In the genomic region with DNA sequence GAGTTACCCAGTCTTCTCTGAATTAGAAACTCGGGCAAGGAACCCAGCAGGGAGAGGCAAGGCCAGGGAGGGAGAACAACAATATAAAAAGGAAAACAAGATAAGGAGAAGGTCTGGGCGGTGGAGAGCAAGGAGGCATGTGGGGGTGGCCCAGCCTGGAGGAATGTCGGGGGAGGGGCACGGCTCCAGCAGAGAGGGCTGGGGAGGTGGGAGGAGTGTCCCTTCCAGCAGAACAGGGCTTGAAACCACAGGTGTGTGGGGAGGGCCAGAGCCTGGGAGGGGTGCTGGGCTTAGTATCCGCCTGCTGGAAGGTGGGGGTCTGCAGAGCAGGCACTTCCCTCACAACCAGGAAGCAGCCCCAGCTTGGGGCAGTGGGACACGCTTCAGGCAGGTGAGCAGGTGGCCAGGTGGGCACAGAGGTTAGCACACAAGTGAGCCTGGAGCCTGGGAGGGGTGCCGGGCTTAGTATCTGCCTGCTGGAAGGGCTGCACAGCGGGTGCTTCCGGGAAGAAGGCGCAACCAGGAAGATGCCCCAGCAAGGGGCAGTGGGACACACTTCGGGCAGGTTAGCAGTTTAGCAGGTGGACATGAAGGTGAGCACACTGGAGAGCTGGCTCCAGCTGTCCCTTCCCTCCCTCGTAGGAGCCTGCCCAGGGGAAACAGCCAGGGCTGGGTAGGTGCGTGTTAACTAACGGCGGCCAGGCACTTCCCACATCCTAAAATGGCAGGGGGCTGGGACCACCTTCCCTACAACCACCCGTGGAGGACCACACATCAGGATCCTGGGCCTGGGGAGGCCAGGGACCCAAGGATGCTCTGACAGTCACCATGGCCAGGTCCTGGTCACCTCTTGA, we compare ENCODE assay signal across 1 cellular context.
TF ChIP-seq lines count a peak whose summit lies in the region.

No MANE protein-coding gene starts in this region.

TF ChIP-seq in SK-N-SH treated with all-trans-retinoic acid at 6 μM for 48 hours, 23 proteins besides CTCF, POLR2A, EP300 and RAD21 (continued from another document):
- TF ChIP-seq, protein P1, sequence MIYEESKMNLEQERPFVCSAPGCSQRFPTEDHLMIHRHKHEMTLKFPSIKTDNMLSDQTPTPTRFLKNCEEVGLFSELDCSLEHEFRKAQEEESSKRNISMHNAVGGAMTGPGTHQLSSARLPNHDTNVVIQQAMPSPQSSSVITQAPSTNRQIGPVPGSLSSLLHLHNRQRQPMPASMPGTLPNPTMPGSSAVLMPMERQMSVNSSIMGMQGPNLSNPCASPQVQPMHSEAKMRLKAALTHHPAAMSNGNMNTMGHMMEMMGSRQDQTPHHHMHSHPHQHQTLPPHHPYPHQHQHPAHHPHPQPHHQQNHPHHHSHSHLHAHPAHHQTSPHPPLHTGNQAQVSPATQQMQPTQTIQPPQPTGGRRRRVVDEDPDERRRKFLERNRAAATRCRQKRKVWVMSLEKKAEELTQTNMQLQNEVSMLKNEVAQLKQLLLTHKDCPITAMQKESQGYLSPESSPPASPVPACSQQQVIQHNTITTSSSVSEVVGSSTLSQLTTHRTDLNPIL (CRISPR knock-in tag; IDR thresholded peaks at IDR 0.05; ENCODE audit: low read depth), result no peak
- TF ChIP-seq ZNF70 (CRISPR knock-in tag; IDR thresholded peaks at IDR 0.05), result no peak
- no peak for TF ChIP-seq TSHZ2 (CRISPR knock-in tag; IDR thresholded peaks at IDR 0.05)
- TF ChIP-seq, protein P2, sequence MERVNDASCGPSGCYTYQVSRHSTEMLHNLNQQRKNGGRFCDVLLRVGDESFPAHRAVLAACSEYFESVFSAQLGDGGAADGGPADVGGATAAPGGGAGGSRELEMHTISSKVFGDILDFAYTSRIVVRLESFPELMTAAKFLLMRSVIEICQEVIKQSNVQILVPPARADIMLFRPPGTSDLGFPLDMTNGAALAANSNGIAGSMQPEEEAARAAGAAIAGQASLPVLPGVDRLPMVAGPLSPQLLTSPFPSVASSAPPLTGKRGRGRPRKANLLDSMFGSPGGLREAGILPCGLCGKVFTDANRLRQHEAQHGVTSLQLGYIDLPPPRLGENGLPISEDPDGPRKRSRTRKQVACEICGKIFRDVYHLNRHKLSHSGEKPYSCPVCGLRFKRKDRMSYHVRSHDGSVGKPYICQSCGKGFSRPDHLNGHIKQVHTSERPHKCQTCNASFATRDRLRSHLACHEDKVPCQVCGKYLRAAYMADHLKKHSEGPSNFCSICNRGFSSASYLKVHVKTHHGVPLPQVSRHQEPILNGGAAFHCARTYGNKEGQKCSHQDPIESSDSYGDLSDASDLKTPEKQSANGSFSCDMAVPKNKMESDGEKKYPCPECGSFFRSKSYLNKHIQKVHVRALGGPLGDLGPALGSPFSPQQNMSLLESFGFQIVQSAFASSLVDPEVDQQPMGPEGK (CRISPR knock-in tag; IDR thresholded peaks at IDR 0.05; ENCODE audit: borderline replicate concordance), result no peak
